ENCODE assay signal across 33 cellular contexts in the genomic region with DNA sequence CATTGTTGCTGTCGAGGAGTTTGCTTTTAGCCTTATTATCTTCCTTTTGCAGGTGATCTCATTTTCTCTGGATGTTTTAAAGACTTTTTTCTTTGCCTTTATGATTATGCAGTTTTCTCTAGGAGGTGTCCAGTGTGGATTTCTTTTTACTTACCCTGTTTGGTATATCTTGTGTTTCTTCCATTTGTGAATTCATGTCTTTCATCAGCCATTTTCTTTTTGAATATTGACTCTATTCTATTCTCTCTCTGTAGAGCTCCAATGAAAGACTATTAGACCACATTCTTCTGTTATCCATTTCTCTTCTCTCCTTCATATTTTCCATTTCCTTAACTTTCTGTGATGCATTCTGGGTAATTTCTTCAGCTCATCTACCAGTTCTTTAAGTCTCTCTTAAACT. TPM values are rescaled to one million over a fixed set of nuclear protein-coding genes. Genes with fewer than 3 reads are reported as not detected.
"Had no signal": no experiment of that assay in that cellular context is flagged by ENCODE, and none has a peak within 500 bp of the region (broad histone marks: within the 10 kb centered on the region; RNA-seq: fewer than 3 reads in every experiment).

No MANE protein-coding gene starts in this region.

- DNase-seq: activated B cell treated with CpG ODN at 0.5 μM for 24 hours; activated CD4-positive, alpha-beta memory T cell treated with anti-CD3 and anti-CD28 coated beads for 36 hours; activated CD4-positive, alpha-beta T cell treated with anti-CD3 and anti-CD28 coated beads for 4 hours; activated CD4-positive, alpha-beta T cell treated with anti-CD3 and anti-CD28 coated beads, Interleukin-2, amount 10 ng/mL, durations not matched to agents 24 days and 14 days; activated CD4-positive, alpha-beta T cell treated with anti-CD3 and anti-CD28 coated beads, Interleukin-2, amount 50 U/mL, for 1 hour; activated CD4-positive, alpha-beta T cell treated with anti-CD3 and anti-CD28 coated beads, Interleukin-2, amount 50 U/mL, for 4 hours; activated CD4-positive, CD25-positive, alpha-beta regulatory T cell treated with anti-CD3 and anti-CD28 coated beads, Interleukin-2, amount 50 U/mL, for 72 hours; activated CD8-positive, alpha-beta memory T cell treated with anti-CD3 and anti-CD28 coated beads, Interleukin-2, amount 50 U/mL, for 4 hours; activated effector memory CD4-positive, alpha-beta T cell treated with anti-CD3 and anti-CD28 coated beads, Interleukin-2, amount 50 U/mL, for 16 hours; activated gamma-delta T cell treated with Interleukin-2 at 50 U/mL for 16 hours; activated naive CD4-positive, alpha-beta T cell; activated naive CD4-positive, alpha-beta T cell treated with anti-CD3 and anti-CD28 coated beads for 36 hours; activated naive CD4-positive, alpha-beta T cell treated with anti-CD3 and anti-CD28 coated beads, Interleukin-2, amount 50 U/mL, for 16 hours; activated naive CD8-positive, alpha-beta T cell treated with anti-CD3 and anti-CD28 coated beads for 36 hours; activated T-cell treated with anti-CD3 and anti-CD28 coated beads for 4 hours; activated T-cell treated with anti-CD3 and anti-CD28 coated beads, Interleukin-2, amount 50 U/mL, for 1 hour; activated T-cell treated with anti-CD3 and anti-CD28 coated beads, Interleukin-2, amount 50 U/mL, for 4 hours; activated T-cell treated with anti-CD3 and anti-CD28 coated beads, Interleukin-2, amount 50 U/mL, for 72 hours; adrenal gland; amniotic stem cell; aorta; body of pancreas; brain microvascular endothelial cell; central memory CD4-positive, alpha-beta T cell; T-helper 17 cell had no signal

- H3K36me3 Mint-ChIP-seq: activated CD4-positive, alpha-beta memory T cell treated with anti-CD3 and anti-CD28 coated beads for 36 hours had no signal

- H3K4me1 ChIP-seq: adrenal gland, body of pancreas, breast epithelium had no signal

- H3K9me3 Mint-ChIP-seq: activated B cell treated with CpG ODN at 0.5 μM for 24 hours had no signal

- H3K27ac ChIP-seq: adrenal gland, body of pancreas, breast epithelium, VCaP had no signal

- H3K9me3 ChIP-seq: adrenal gland, body of pancreas, breast epithelium had no signal

- H3K4me3 Mint-ChIP-seq: activated B cell treated with CpG ODN at 0.5 μM for 24 hours; activated CD4-positive, alpha-beta memory T cell treated with anti-CD3 and anti-CD28 coated beads for 36 hours; activated CD4-positive, alpha-beta T cell treated with anti-CD3 and anti-CD28 coated beads, Interleukin-2, amount 10 ng/mL, durations not matched to agents 24 days and 14 days; activated naive CD4-positive, alpha-beta T cell treated with anti-CD3 and anti-CD28 coated beads for 36 hours; activated naive CD8-positive, alpha-beta T cell treated with anti-CD3 and anti-CD28 coated beads for 36 hours; activated T-cell treated with anti-CD3 and anti-CD28 coated beads, Interleukin-2, amount 50 U/mL, for 4 hours; activated T-cell treated with anti-CD3 and anti-CD28 coated beads, Interleukin-2, amount 50 U/mL, for 72 hours; activated T-helper 1 cell treated with anti-CD3 and anti-CD28 coated beads, Interleukin-12 subunit alpha, Interleukin-12 subunit beta, Interleukin-2, Interleukin-4 antibody, amounts not matched to agents 30 ng/mL and 10 ng/mL and 1 ng/mL, durations not matched to agents 14 hours and 24 hours and 36 hours; activated T-helper 17 cell treated with anti-CD3 and anti-CD28 coated beads, Interleukin-2, amount 50 U/mL, for 72 hours; T-helper 17 cell had no signal

- ATAC-seq: activated naive CD4-positive, alpha-beta T cell treated with anti-CD3 and anti-CD28 coated beads, Interleukin-2, amount 50 U/mL, for 72 hours; activated T-cell treated with anti-CD3 and anti-CD28 coated beads, Interleukin-2, amount 50 U/mL, for 4 hours; activated T-cell treated with anti-CD3 and anti-CD28 coated beads, Interleukin-2, amount 50 U/mL, for 72 hours; activated T-helper 17 cell treated with anti-CD3 and anti-CD28 coated beads, Interleukin-2, amount 50 U/mL, for 72 hours; body of pancreas; T-helper 17 cell had no signal

- H3K27ac Mint-ChIP-seq: activated B cell treated with CpG ODN at 0.5 μM for 24 hours; activated CD4-positive, alpha-beta memory T cell treated with anti-CD3 and anti-CD28 coated beads for 36 hours; activated CD4-positive, alpha-beta T cell treated with anti-CD3 and anti-CD28 coated beads, Interleukin-2, amount 10 ng/mL, durations not matched to agents 24 days and 14 days; activated naive CD4-positive, alpha-beta T cell treated with anti-CD3 and anti-CD28 coated beads for 36 hours; activated naive CD4-positive, alpha-beta T cell treated with anti-CD3 and anti-CD28 coated beads, Interleukin-2, amount 50 U/mL, for 72 hours; activated naive CD8-positive, alpha-beta T cell treated with anti-CD3 and anti-CD28 coated beads for 36 hours; activated T-cell treated with anti-CD3 and anti-CD28 coated beads, Interleukin-2, amount 50 U/mL, for 72 hours; activated T-helper 1 cell treated with anti-CD3 and anti-CD28 coated beads, Interleukin-12 subunit alpha, Interleukin-12 subunit beta, Interleukin-2, Interleukin-4 antibody, amounts not matched to agents 30 ng/mL and 10 ng/mL and 1 ng/mL, durations not matched to agents 14 hours and 24 hours and 36 hours; activated T-helper 17 cell treated with anti-CD3 and anti-CD28 coated beads, Interleukin-2, amount 50 U/mL, for 72 hours; T-helper 17 cell had no signal

- H3K4me3 ChIP-seq: adrenal gland, body of pancreas, breast epithelium had no signal

- H3K27me3 ChIP-seq: adrenal gland, body of pancreas, brain microvascular endothelial cell, breast epithelium had no signal

- H3K36me3 ChIP-seq: adrenal gland, brain microvascular endothelial cell, breast epithelium had no signal

- H3K4me1 Mint-ChIP-seq: activated B cell treated with CpG ODN at 0.5 μM for 24 hours; activated naive CD8-positive, alpha-beta T cell treated with anti-CD3 and anti-CD28 coated beads for 36 hours; activated T-helper 17 cell treated with anti-CD3 and anti-CD28 coated beads, Interleukin-2, amount 50 U/mL, for 72 hours; T-helper 17 cell had no signal

RNA-seq across cellular contexts. Expression of gene CDK15, which starts 34.4 kb away (rescaled TPM):
- total RNA-seq: activated B cell treated with CpG ODN at 0.5 μM for 24 hours; activated CD4-positive, alpha-beta memory T cell treated with anti-CD3 and anti-CD28 coated beads for 36 hours; activated CD4-positive, alpha-beta T cell treated with anti-CD3 and anti-CD28 coated beads, Interleukin-2, amount 10 ng/mL, durations not matched to agents 24 days and 14 days; activated CD8-positive, alpha-beta memory T cell treated with anti-CD3 and anti-CD28 coated beads for 36 hours; activated naive CD4-positive, alpha-beta T cell treated with anti-CD3 and anti-CD28 coated beads for 36 hours; activated naive CD4-positive, alpha-beta T cell treated with anti-CD3 and anti-CD28 coated beads, Interleukin-2, amount 50 U/mL, for 72 hours; activated naive CD8-positive, alpha-beta T cell treated with anti-CD3 and anti-CD28 coated beads for 36 hours; activated T-cell treated with anti-CD3 and anti-CD28 coated beads, Interleukin-2, amount 50 U/mL, for 4 hours; activated T-cell treated with anti-CD3 and anti-CD28 coated beads, Interleukin-2, amount 50 U/mL, for 72 hours; activated T-helper 1 cell treated with anti-CD3 and anti-CD28 coated beads, Interleukin-12 subunit alpha, Interleukin-12 subunit beta, Interleukin-2, Interleukin-4 antibody, amounts not matched to agents 30 ng/mL and 10 ng/mL and 1 ng/mL, durations not matched to agents 14 hours and 24 hours and 36 hours; activated T-helper 17 cell treated with anti-CD3 and anti-CD28 coated beads, Interleukin-2, amount 50 U/mL, for 72 hours; T-helper 1 cell treated with Interleukin-12 subunit alpha and Interleukin-12 subunit beta and Interleukin-4 antibody, amounts not matched to agents 30 ng/mL and 1 ng/mL, for 36 hours; T-helper 17 cell; T-helper 2 cell treated with Interferon-gamma antibody and Interleukin-4, amounts not matched to agents 100 ng/mL and 5 ng/mL, for 36 hours had no signal
